In genomic region chr7:44898059-44898458, GRCh38 we compare ENCODE assay signal across 1 cellular context.
A peak's percentile ranks its signal among the peaks of the same experiment; 100 is the strongest.
TF ChIP-seq lines count a peak whose summit lies in the region.

No MANE protein-coding gene starts in this region.

TF ChIP-seq in GM12878, 131 proteins besides CTCF, POLR2A, EP300 and RAD21:
- TF ChIP-seq SP1 (IDR thresholded peaks at IDR 0.05; ENCODE audit: low read depth, low read length) (no peak), SRF (IDR thresholded peaks at IDR 0.05; ENCODE audit: low read depth in 2 of 2, low read length in 2 of 2) (peak; percentile 59 to 84), CHD4 (IDR thresholded peaks at IDR 0.05) (no peak)
